Comparison of ENCODE assay signal across 8 cellular contexts in the genomic region with DNA sequence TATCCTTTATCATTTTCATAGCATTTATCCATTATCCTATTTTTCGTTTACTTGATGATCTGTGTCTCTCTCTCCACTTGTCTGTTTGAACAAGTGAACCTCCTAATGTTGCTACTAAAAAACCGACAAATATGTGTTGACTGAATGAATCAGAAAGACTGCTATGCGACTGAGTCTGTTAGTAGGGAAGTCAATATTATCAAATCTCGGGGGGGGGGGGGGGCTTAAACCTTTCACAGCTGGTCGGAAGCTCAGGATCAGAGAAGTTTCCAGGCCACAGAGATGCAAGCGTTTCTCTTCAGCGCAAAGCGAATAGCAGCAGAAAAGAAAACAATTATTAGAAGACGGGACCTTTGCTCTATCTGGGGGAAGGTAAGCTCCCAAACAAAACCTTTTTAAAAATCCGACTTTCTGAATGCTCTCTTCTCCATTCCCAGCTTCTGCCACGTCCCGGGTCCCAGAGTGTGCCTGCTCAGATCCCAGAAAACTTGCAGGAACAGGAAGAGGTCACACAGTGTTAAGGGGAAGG. TPM values are rescaled to one million over a fixed set of nuclear protein-coding genes. Genes with fewer than 3 reads are reported as not detected.
DNase-seq lines count a peak whose midpoint lies in the region; ATAC-seq, FAIRE-seq and TF ChIP-seq lines count a peak whose summit lies in the region.

No MANE protein-coding gene starts in this region.

- H3K4me2 ChIP-seq in A549 (peak overlapping the region; percentile 92), HCT116 (ENCODE audit: low read length) (peak overlapping the region; percentile 87), astrocyte (ENCODE audit: low read length) (peak overlapping the region; percentile 90)

- no peak for TF ChIP-seq RAD21 in A549 (conservative IDR thresholded peaks at IDR 0.05 in 1 of 2, IDR thresholded peaks at IDR 0.05 in 1 of 2)
- TF ChIP-seq RAD21 in HCT116 (IDR thresholded peaks at IDR 0.05; ENCODE audit: low read depth), result no peak

- H3K27ac Mint-ChIP-seq in astrocyte (ENCODE audit: unreplicated experiment) (peak overlapping the region; percentile 98), type B pancreatic cell (peak overlapping the region; percentile 99)

- TF ChIP-seq POLR2A in A549 (IDR thresholded peaks at IDR 0.05; ENCODE audit: low read length) (no peak), HCT116 (IDR thresholded peaks at IDR 0.05; ENCODE audit: borderline replicate concordance, extremely low read depth, insufficient read depth, insufficient read length) (no peak)

- RAD21 ChIA-PET in HCT116 (lab: Charles Lee; ENCODE audit: low non-redundant PET in 1 of 2, low total read pairs in 2 of 2, uncharacterized antibody in 2 of 2, unreplicated experiment in 2 of 2), result no interaction called here

- H3K36me3 ChIP-seq in HCT116 (ENCODE audit: control insufficient read depth in 1 of 2, insufficient read depth in 2 of 2, low read length in 2 of 2), result peaks cover 10 to 13% of the 10 kb centered on the region in 2 experiments; a peak in 3 of 4 replicates
- peaks cover 13% of the 10 kb centered on the region for H3K36me3 ChIP-seq in astrocyte (ENCODE audit: insufficient read depth, low read length)
- peaks cover 0 to 25% of the 10 kb centered on the region in 2 donors for H3K36me3 ChIP-seq in left lung

- H3K9ac ChIP-seq in HCT116 (ENCODE audit: low read length) (peak overlapping the region; percentile 83), astrocyte (ENCODE audit: low read length) (peak overlapping the region; percentile 97)

- H3K4me1 ChIP-seq in A549 (peaks cover 9% of the 10 kb centered on the region; the same call in 1 of the 3 replicates), HCT116 (ENCODE audit: control insufficient read depth in 1 of 2, insufficient read depth in 2 of 2, low read length in 2 of 2) (peaks cover 6 to 18% of the 10 kb centered on the region in 2 experiments), astrocyte (ENCODE audit: insufficient read depth, low read length) (peaks cover 12% of the 10 kb centered on the region), left lung (peaks cover 11 to 30% of the 10 kb centered on the region in 2 donors)

- FAIRE-seq in A549 (lab: Jason Lieb, UNC), result no peak
- FAIRE-seq in astrocyte (lab: Jason Lieb, UNC), result no peak

- no peak for ATAC-seq in A549
- no peak for ATAC-seq in HCT116
- ATAC-seq in left lung, result peak; percentile 1
- no peak for ATAC-seq in HG03039 (IDR thresholded peaks at IDR 0.05; ENCODE audit: unreplicated experiment)
- no peak for ATAC-seq in HG03280 (IDR thresholded peaks at IDR 0.05; ENCODE audit: unreplicated experiment)

- CTCF ChIA-PET in A549 (lab: Yijun Ruan, JAX), result interaction anchor here (0.8 to 1.4 kb wide), 3 partner anchors 15 to 1141 kb away, joined by 3 to 4 read pairs (median 3); no protein-coding TSS in a partner anchor
- CTCF ChIA-PET in HCT116 (lab: Charles Lee), result no interaction called here

- H3K27me3 ChIP-seq in HCT116 (ENCODE audit: insufficient read depth, low read length), result no peaks in the 10 kb centered on the region
- no peaks in the 10 kb centered on the region for H3K27me3 ChIP-seq in astrocyte (ENCODE audit: insufficient read depth, low read length)
- no peaks in the 10 kb centered on the region for H3K27me3 ChIP-seq in left lung

- H3K27me3 Mint-ChIP-seq in astrocyte (ENCODE audit: low read depth, unreplicated experiment) (no peaks in the 10 kb centered on the region), type B pancreatic cell (no peaks in the 10 kb centered on the region)

- DNase-seq in A549 (ENCODE audit: low read depth in 1 of 2, low spot score in 1 of 2), result no peak
- no peak for DNase-seq in HCT116 (ENCODE audit: low read depth, low spot score)
- peak; percentile 35 for DNase-seq in astrocyte (ENCODE audit: low read depth)
- DNase-seq in left lung, result no peak
- no peak for DNase-seq in type B pancreatic cell (ENCODE audit: extremely low spot score, unreplicated experiment)
- no peak for DNase-seq in NCI-H1105 treated with DMSO at 0.1 percent for 48 hours (lab: John Stamatoyannopoulos, UW)

- POLR2A ChIA-PET in A549 (lab: Yijun Ruan, JAX), result no interaction called here
- POLR2A ChIA-PET in HCT116 (lab: Charles Lee), result interaction anchor here (0.6 kb wide), 1 partner anchor 1732 kb away, joined by 5 read pairs; no protein-coding TSS in a partner anchor

- BruUV-seq in HCT116 (replicated peaks; lab: Mats Ljungman, UMichigan), result TSS peak; percentile 88

- peak overlapping the region; percentile 88 to 92 for H3K27ac ChIP-seq in A549
- peak overlapping the region; percentile 75 for H3K27ac ChIP-seq in HCT116 (ENCODE audit: low read depth, low read length)
- H3K27ac ChIP-seq in astrocyte (ENCODE audit: low read depth, low read length), result peak overlapping the region; percentile 96
- H3K27ac ChIP-seq in left lung, result peak overlapping the region; percentile 88

- TF ChIP-seq EP300 in A549 (IDR thresholded peaks at IDR 0.05), result no peak

- H3K4me1 Mint-ChIP-seq in astrocyte (ENCODE audit: low read depth, unreplicated experiment) (peaks cover 10% of the 10 kb centered on the region), type B pancreatic cell (ENCODE audit: unreplicated experiment) (peaks cover 22% of the 10 kb centered on the region)

- peak overlapping the region; percentile 70 for H3K4me3 ChIP-seq in A549
- H3K4me3 ChIP-seq in HCT116 (replicated peaks in 1 of 2; ENCODE audit: low read depth in 1 of 2, low read length in 2 of 2), result peak overlapping the region; percentile 96
- peak overlapping the region; percentile 97 for H3K4me3 ChIP-seq in astrocyte (ENCODE audit: insufficient read depth, low read depth, low read length)
- peak overlapping the region; percentile 66 to 71 for H3K4me3 ChIP-seq in left lung

- H4K20me1 ChIP-seq in HCT116 (ENCODE audit: insufficient read depth) (peaks cover 4% of the 10 kb centered on the region; the same call in 1 of the 2 replicates), astrocyte (ENCODE audit: insufficient read depth, low read length) (peaks cover 25% of the 10 kb centered on the region)

- peaks cover 7% of the 10 kb centered on the region for H3K36me3 Mint-ChIP-seq in astrocyte (ENCODE audit: low read depth, unreplicated experiment)
- peaks cover 21% of the 10 kb centered on the region for H3K36me3 Mint-ChIP-seq in type B pancreatic cell

- H3K9me2 ChIP-seq in HCT116 (ENCODE audit: insufficient read depth), result no peaks in the 10 kb centered on the region

- intact Hi-C loops in HCT116 (cut with micrococcal nuclease) (loop anchor here (2.0 kb wide), 1 partner anchor 1590 kb away; a partner anchor contains a TSS), left lung (cut with DNase I) (no loop called here)

- H2AFZ ChIP-seq in HCT116 (ENCODE audit: low read depth, low read length, poor library complexity, severe bottlenecking), result peak overlapping the region; percentile 96
- peak overlapping the region; percentile 89 for H2AFZ ChIP-seq in astrocyte (ENCODE audit: low read depth, low read length)

- 1% methylated on average over 12 of the region's 12 CpGs for WGBS in A549 (ENCODE audit: missing lambda C conversion rate)

- TF ChIP-seq CTCF in A549 (IDR thresholded peaks at IDR 0.05) (no peak), HCT116 (IDR thresholded peaks at IDR 0.05 in 2 of 3, conservative IDR thresholded peaks at IDR 0.05 in 1 of 3; ENCODE audit: borderline replicate concordance in 1 of 3, insufficient read depth in 1 of 3, low read depth in 2 of 3, low read length in 2 of 3) (no peak), astrocyte (IDR thresholded peaks at IDR 0.05; ENCODE audit: insufficient read depth, low read depth, low read length) (no peak), left lung (IDR thresholded peaks at IDR 0.05) (no peak), type B pancreatic cell (conservative IDR thresholded peaks at IDR 0.05) (no peak)

- H3K79me2 ChIP-seq in HCT116 (ENCODE audit: insufficient read depth, low read length) (peaks cover 40% of the 10 kb centered on the region), astrocyte (ENCODE audit: insufficient read depth, low read length) (peaks cover 44% of the 10 kb centered on the region)

- H3K9me3 ChIP-seq in A549, result no peaks in the 10 kb centered on the region; the same call in 2 of the 3 replicates
- no peaks in the 10 kb centered on the region for H3K9me3 ChIP-seq in HCT116 (ENCODE audit: control insufficient read depth in 1 of 2, insufficient read depth in 1 of 2, low read depth in 1 of 2, low read length in 2 of 2)
- no peaks in the 10 kb centered on the region for H3K9me3 ChIP-seq in astrocyte (ENCODE audit: insufficient read depth, low read depth, low read length)
- no peaks in the 10 kb centered on the region for H3K9me3 ChIP-seq in left lung

- H3K4me3 Mint-ChIP-seq in astrocyte (ENCODE audit: unreplicated experiment) (peak overlapping the region; percentile 97), type B pancreatic cell (peak overlapping the region; percentile 95)

- peaks cover 1% of the 10 kb centered on the region for H3K9me3 Mint-ChIP-seq in astrocyte (ENCODE audit: unreplicated experiment)
- H3K9me3 Mint-ChIP-seq in type B pancreatic cell, result no peaks in the 10 kb centered on the region

TF ChIP-seq in A549, 52 proteins besides CTCF, POLR2A, EP300 and RAD21:
- TF ChIP-seq CHD2 (IDR thresholded peaks at IDR 0.05; ENCODE audit: low read length, partially characterized antibody), result no peak
- TF ChIP-seq PHF8 (IDR thresholded peaks at IDR 0.05; ENCODE audit: borderline replicate concordance, low read depth), result peak; percentile 72; the same call in 1 of the 2 replicates

TF ChIP-seq in HCT116, 20 proteins besides CTCF, POLR2A, EP300 and RAD21 (continues in another document):
- TF ChIP-seq, protein P1, sequence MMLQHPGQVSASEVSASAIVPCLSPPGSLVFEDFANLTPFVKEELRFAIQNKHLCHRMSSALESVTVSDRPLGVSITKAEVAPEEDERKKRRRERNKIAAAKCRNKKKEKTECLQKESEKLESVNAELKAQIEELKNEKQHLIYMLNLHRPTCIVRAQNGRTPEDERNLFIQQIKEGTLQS (IDR thresholded peaks at IDR 0.05), result no peak

RNA-seq across cellular contexts. Expression of a gene that starts 0.4 kb away (rescaled TPM):
- 25.4 and 32.0 TPM in 2 replicates for polyA plus RNA-seq in A549 (2011; rRNA removed)
- polyA plus RNA-seq in A549 (2012; cell fraction: cytosol; rRNA removed), result 3.3 and 3.6 TPM in 2 replicates
- 1.9 and 2.5 TPM in 2 replicates for polyA plus RNA-seq in A549 (2012; cell fraction: nucleus; rRNA removed)
- polyA plus RNA-seq in A549 (2017; fragmentation: RNase III; extraction: RNeasy Plus Mini Kit Qiagen cat#74134 plus additional on column Dnase treatment), result 14.2 to 16.0 TPM (median 14.7 TPM) in 3 replicates
- 6.2 and 11.0 TPM in 2 replicates for polyA minus RNA-seq in A549 (2011; rRNA and poly(A)+ RNA removed)
- total RNA-seq in HCT116 (2021; ENCODE audit: unreplicated experiment), result 27.1 TPM
- polyA plus RNA-seq in HCT116 (2012), result 11.0 and 15.2 TPM in 2 replicates
- total RNA-seq in astrocyte, result 38.8 and 39.4 TPM in 2 replicates
- 10 to 100 TPM; 19.2 to 30.4 TPM for total RNA-seq in left lung
- total RNA-seq in type B pancreatic cell (ENCODE audit: low replicate concordance), result 29.5 and 35.1 TPM in 2 replicates

RNA-seq across cellular contexts. Expression of a gene that starts 40.2 kb away (rescaled TPM):
- not detected in 2 replicates for polyA plus RNA-seq in A549 (2011; rRNA removed)
- not detected in 2 replicates for polyA plus RNA-seq in A549 (2012; cell fraction: cytosol; rRNA removed)
- polyA plus RNA-seq in A549 (2012; cell fraction: nucleus; rRNA removed), result not detected in 2 replicates
- polyA plus RNA-seq in A549 (2017; fragmentation: RNase III; extraction: RNeasy Plus Mini Kit Qiagen cat#74134 plus additional on column Dnase treatment), result not detected in 3 replicates
- not detected in 2 replicates for polyA minus RNA-seq in A549 (2011; rRNA and poly(A)+ RNA removed)
- total RNA-seq in HCT116 (2021; ENCODE audit: unreplicated experiment), result not detected
- 0.01 TPM in 1 of 2 replicates, not detected in the other for polyA plus RNA-seq in HCT116 (2012)
- total RNA-seq in astrocyte, result 0.24 and 0.59 TPM in 2 replicates
- not detected for total RNA-seq in left lung
- total RNA-seq in type B pancreatic cell (ENCODE audit: low replicate concordance), result 2.9 and 27.4 TPM in 2 replicates
